8 cellular contexts compared by ENCODE assay signal in the genomic region with DNA sequence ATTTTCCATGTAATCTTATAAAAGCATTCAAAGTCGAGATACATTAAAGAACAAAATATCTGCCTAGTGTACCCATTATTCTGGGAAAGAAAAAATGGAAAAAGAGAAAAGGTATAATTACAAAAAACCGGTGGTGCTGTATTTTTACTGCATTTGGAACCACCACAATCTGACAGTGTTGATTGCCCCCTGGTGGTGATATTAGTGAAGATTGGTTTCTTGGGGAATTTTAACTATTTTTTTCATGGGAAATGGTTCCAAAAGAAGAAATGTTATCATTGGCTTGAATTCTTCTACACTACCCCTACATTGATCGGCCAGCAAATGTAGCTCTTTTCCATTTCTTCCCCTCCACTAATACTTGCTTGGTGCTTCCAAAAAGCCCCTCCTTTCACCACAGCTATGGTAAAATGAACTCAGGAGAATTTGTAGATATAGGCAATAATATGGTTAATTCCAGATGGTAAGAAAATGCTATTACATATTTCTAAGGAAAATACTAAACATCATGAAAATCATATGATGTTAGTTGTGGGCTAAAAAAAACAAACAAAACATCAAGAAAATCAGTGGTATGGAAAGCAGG. TPM values are rescaled to one million over a fixed set of nuclear protein-coding genes. Genes with fewer than 3 reads are reported as not detected.
DNase-seq lines count a peak whose midpoint lies in the region; ATAC-seq and TF ChIP-seq lines count a peak whose summit lies in the region.

No MANE protein-coding gene starts in this region.

- POLR2A ChIA-PET in HEK293 (lab: Yijun Ruan, JAX): no interaction called here

- H3K9me3 ChIP-seq in HEK293 (ENCODE audit: control insufficient read depth, insufficient read depth, low read depth, low read length): no peaks in the 10 kb centered on the region
- no peaks in the 10 kb centered on the region for H3K9me3 ChIP-seq in SJCRH30 (replicated peaks)
- no peaks in the 10 kb centered on the region for H3K9me3 ChIP-seq in prostate gland

- intact Hi-C loops in prostate gland (cut with DNase I): loop anchor here (2.0 to 10.0 kb wide), 3 partner anchors 317 to 725 kb away; no protein-coding TSS in a partner anchor

- no peaks in the 10 kb centered on the region for H3K36me3 ChIP-seq in HEK293 (ENCODE audit: control insufficient read depth in 2 of 2, insufficient read depth in 1 of 2, low read length in 2 of 2)
- H3K36me3 ChIP-seq in SJCRH30: no peaks in the 10 kb centered on the region
- no peaks in the 10 kb centered on the region for H3K36me3 ChIP-seq in prostate gland

- WGBS in prostate gland: 2% methylated on average over 3 of the region's 3 CpGs

- TF ChIP-seq CTCF in HEK293 (tag by site-specific recombination; IDR thresholded peaks at IDR 0.05) (no peak), prostate gland (IDR thresholded peaks at IDR 0.05) (peak; percentile 65 to 84 (median 69))

- H3K4me3 ChIP-seq in HEK293 (ENCODE audit: low read depth, low read length) (no peak overlapping the region), SJCRH30 (no peak overlapping the region), prostate gland (no peak overlapping the region)

- H3K4me1 ChIP-seq in HEK293 (ENCODE audit: control insufficient read depth, insufficient read depth, low read length) (no peaks in the 10 kb centered on the region), SJCRH30 (peaks cover 12% of the 10 kb centered on the region; the same call in 1 of the 2 replicates), prostate gland (replicated peaks) (no peaks in the 10 kb centered on the region)

- CTCF ChIA-PET in HEK293 (lab: Yijun Ruan, JAX): interaction anchor here (0.5 to 1.6 kb wide), 2 partner anchors 515 to 521 kb away, joined by 3 read pairs; no protein-coding TSS in a partner anchor

- ATAC-seq in HG02870 (IDR thresholded peaks at IDR 0.05; ENCODE audit: unreplicated experiment): no peak

- no peak for TF ChIP-seq POLR2A in prostate gland (IDR thresholded peaks at IDR 0.05)

- H3K27ac ChIP-seq in HEK293 (ENCODE audit: extremely low read depth, low read depth, low read length) (no peak overlapping the region), SJCRH30 (peak overlapping the region; percentile 6; the same call in 1 of the 2 replicates), prostate gland (no peak overlapping the region)

- peak; percentile 21 for DNase-seq in NCI-H1436 (lab: John Stamatoyannopoulos, UW)
- no peak for DNase-seq in NCI-H1436 treated with DMSO at 0.1 percent for 48 hours (lab: John Stamatoyannopoulos, UW)
- peak; percentile 41 to 85 for DNase-seq in SJCRH30
- DNase-seq in fibroblast of gingiva (ENCODE audit: low read depth): peak; percentile 27
- DNase-seq in prostate gland (ENCODE audit: low spot score): peak; percentile 11
- DNase-seq in activated gamma-delta T cell treated with Interleukin-2 at 50 U/mL for 16 hours: no peak

- no peaks in the 10 kb centered on the region for H3K27me3 ChIP-seq in SJCRH30
- H3K27me3 ChIP-seq in prostate gland (replicated peaks; ENCODE audit: insufficient read depth): no peaks in the 10 kb centered on the region

TF ChIP-seq in HEK293, 187 proteins besides CTCF, POLR2A, EP300 and RAD21:
- TF ChIP-seq ZNF654 (tag by site-specific recombination; IDR thresholded peaks at IDR 0.05; ENCODE audit: low read depth) (peak; percentile 54), TCF7L2 (IDR thresholded peaks at IDR 0.05; ENCODE audit: borderline replicate concordance, low read depth, low read length) (no peak)
TF ChIP-seq in HEK293: peak in this region for 1.

RNA-seq across cellular contexts. Expression of gene COX18, which starts 50.0 kb away (rescaled TPM):
- total RNA-seq in SJCRH30 (2014; rRNA removed; shearing (Covaris generic)): 25.8 and 28.4 TPM in 2 replicates
- 10 to 100 TPM; 31.3 to 47.4 TPM for total RNA-seq in prostate gland

Comparison
In these comparisons a context has a peak if more than half of its experiments do, and no peak if none do; other contexts are left out.
1. DNase-seq: peak in NCI-H1436 (single experiment), SJCRH30 (2 of 2), fibroblast of gingiva (single experiment) and prostate gland (single experiment); none in NCI-H1436 treated with DMSO at 0.1 percent for 48 hours (single experiment) and activated gamma-delta T cell treated with Interleukin-2 at 50 U/mL for 16 hours (single experiment).